ENCODE assay signal across 24 cellular contexts in the genomic region with DNA sequence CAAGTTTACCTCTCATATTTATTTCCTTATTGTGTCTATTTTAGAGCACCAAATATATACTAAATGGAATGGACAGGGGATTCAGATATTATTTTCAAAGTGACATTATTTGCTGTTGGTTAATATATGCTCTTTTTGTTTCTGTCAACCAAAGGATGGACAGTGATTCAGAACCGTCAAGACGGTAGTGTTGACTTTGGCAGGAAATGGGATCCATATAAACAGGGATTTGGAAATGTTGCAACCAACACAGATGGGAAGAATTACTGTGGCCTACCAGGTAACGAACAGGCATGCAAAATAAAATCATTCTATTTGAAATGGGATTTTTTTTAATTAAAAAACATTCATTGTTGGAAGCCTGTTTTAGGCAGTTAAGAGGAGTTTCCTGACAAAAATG. TPM values are rescaled to one million over a fixed set of nuclear protein-coding genes. Genes with fewer than 3 reads are reported as not detected.
"Had no signal": no experiment of that assay in that cellular context is flagged by ENCODE, and none has a peak within 500 bp of the region (broad histone marks: within the 10 kb centered on the region; RNA-seq: fewer than 3 reads in every experiment).

No MANE protein-coding gene starts in this region.

- H3K4me2 ChIP-seq: hepatocyte had no signal

- H2AFZ ChIP-seq: hepatocyte had no signal

- H3K4me1 Mint-ChIP-seq: mesothelial cell of epicardium had no signal

- H3K4me3 ChIP-seq: hepatocyte, lung, pancreas, spleen, tibial artery had no signal

- H3K4me1 ChIP-seq: pancreas, spleen, tibial artery had no signal

- DNase-seq: activated CD4-positive, alpha-beta T cell treated with anti-CD3 and anti-CD28 coated beads, Interleukin-2, amount 50 U/mL, for 48 hours; activated gamma-delta T cell treated with Interleukin-2 at 50 U/mL for 16 hours; activated T-cell treated with anti-CD3 and anti-CD28 coated beads for 4 hours; caudate nucleus; foreskin keratinocyte; left cardiac atrium; pancreas; spleen; stimulated activated naive CD8-positive, alpha-beta T cell treated with anti-CD3 and anti-CD28 coated beads, Interleukin-15, Interleukin-2, amounts not matched to agents 100 U/mL and 50 U/mL, for 24 hours; substantia nigra; tibial artery had no signal

- ATAC-seq: activated naive CD4-positive, alpha-beta T cell treated with anti-CD3 and anti-CD28 coated beads, Interleukin-2, amount 50 U/mL, for 72 hours; foreskin keratinocyte; left cardiac atrium; natural killer cell treated with Interleukin-12 subunit alpha and Interleukin-12 subunit beta and Interleukin-15 and Interleukin-18, amount 100 ng/mL, for 72 hours; pancreas; sciatic nerve; stimulated activated naive CD8-positive, alpha-beta T cell treated with anti-CD3 and anti-CD28 coated beads, Interleukin-15, Interleukin-2, amounts not matched to agents 100 U/mL and 50 U/mL, for 24 hours had no signal

- H3K27ac ChIP-seq: epithelial cell of prostate, foreskin keratinocyte, hepatocyte, neutrophil, pancreas, spleen, tibial artery had no signal

- H3K27ac Mint-ChIP-seq: activated naive CD4-positive, alpha-beta T cell treated with anti-CD3 and anti-CD28 coated beads, Interleukin-2, amount 50 U/mL, for 72 hours; activated T-helper 1 cell treated with anti-CD3 and anti-CD28 coated beads, Interleukin-12 subunit alpha, Interleukin-12 subunit beta, Interleukin-2, Interleukin-4 antibody, amounts not matched to agents 30 ng/mL and 10 ng/mL and 1 ng/mL, durations not matched to agents 14 hours and 24 hours and 36 hours; mesothelial cell of epicardium; natural killer cell treated with Interleukin-12 subunit alpha and Interleukin-12 subunit beta and Interleukin-15 and Interleukin-18, amount 100 ng/mL, for 72 hours; T-helper 2 cell treated with Interferon-gamma antibody and Interleukin-4, amounts not matched to agents 5 μg/mL and 100 μg/mL, for 36 hours had no signal

- H3K9me3 Mint-ChIP-seq: activated naive CD4-positive, alpha-beta T cell treated with anti-CD3 and anti-CD28 coated beads, Interleukin-2, amount 50 U/mL, for 72 hours; activated T-helper 1 cell treated with anti-CD3 and anti-CD28 coated beads, Interleukin-12 subunit alpha, Interleukin-12 subunit beta, Interleukin-2, Interleukin-4 antibody, amounts not matched to agents 30 ng/mL and 10 ng/mL and 1 ng/mL, durations not matched to agents 14 hours and 24 hours and 36 hours; mesothelial cell of epicardium; natural killer cell treated with Interleukin-12 subunit alpha and Interleukin-12 subunit beta and Interleukin-15 and Interleukin-18, amount 100 ng/mL, for 72 hours; T-helper 2 cell treated with Interferon-gamma antibody and Interleukin-4, amounts not matched to agents 5 μg/mL and 100 μg/mL, for 36 hours had no signal

- H3K9me3 ChIP-seq: neutrophil, pancreas, spleen, tibial artery had no signal

- H3K36me3 ChIP-seq: neutrophil, pancreas, spleen, tibial artery had no signal

- H3K4me3 Mint-ChIP-seq: activated T-helper 1 cell treated with anti-CD3 and anti-CD28 coated beads, Interleukin-12 subunit alpha, Interleukin-12 subunit beta, Interleukin-2, Interleukin-4 antibody, amounts not matched to agents 30 ng/mL and 10 ng/mL and 1 ng/mL, durations not matched to agents 14 hours and 24 hours and 36 hours; mesothelial cell of epicardium; natural killer cell treated with Interleukin-12 subunit alpha and Interleukin-12 subunit beta and Interleukin-15 and Interleukin-18, amount 100 ng/mL, for 72 hours; T-helper 2 cell treated with Interferon-gamma antibody and Interleukin-4, amounts not matched to agents 5 μg/mL and 100 μg/mL, for 36 hours had no signal

- H3K36me3 Mint-ChIP-seq: activated naive CD4-positive, alpha-beta T cell treated with anti-CD3 and anti-CD28 coated beads, Interleukin-2, amount 50 U/mL, for 72 hours; mesothelial cell of epicardium; natural killer cell treated with Interleukin-12 subunit alpha and Interleukin-12 subunit beta and Interleukin-15 and Interleukin-18, amount 100 ng/mL, for 72 hours had no signal

- H3K27me3 ChIP-seq: foreskin keratinocyte, hepatocyte, neutrophil, pancreas, spleen, tibial artery had no signal

RNA-seq across cellular contexts. Expression of a gene that starts 6.2 kb away (rescaled TPM):
- total RNA-seq: activated naive CD4-positive, alpha-beta T cell treated with anti-CD3 and anti-CD28 coated beads, Interleukin-2, amount 50 U/mL, for 72 hours; activated T-helper 1 cell treated with anti-CD3 and anti-CD28 coated beads, Interleukin-12 subunit alpha, Interleukin-12 subunit beta, Interleukin-2, Interleukin-4 antibody, amounts not matched to agents 30 ng/mL and 10 ng/mL and 1 ng/mL, durations not matched to agents 14 hours and 24 hours and 36 hours; dermis microvascular lymphatic vessel endothelial cell; foreskin keratinocyte; natural killer cell treated with Interleukin-12 subunit alpha and Interleukin-12 subunit beta and Interleukin-15 and Interleukin-18, amount 100 ng/mL, for 72 hours; pulmonary artery endothelial cell; sciatic nerve; urinary bladder had no signal
- polyA plus RNA-seq: foreskin keratinocyte had no signal

RNA-seq across cellular contexts. Expression of a gene that starts 21.5 kb away (rescaled TPM):
- total RNA-seq: activated naive CD4-positive, alpha-beta T cell treated with anti-CD3 and anti-CD28 coated beads, Interleukin-2, amount 50 U/mL, for 72 hours; activated T-helper 1 cell treated with anti-CD3 and anti-CD28 coated beads, Interleukin-12 subunit alpha, Interleukin-12 subunit beta, Interleukin-2, Interleukin-4 antibody, amounts not matched to agents 30 ng/mL and 10 ng/mL and 1 ng/mL, durations not matched to agents 14 hours and 24 hours and 36 hours; dermis microvascular lymphatic vessel endothelial cell; foreskin keratinocyte; mesothelial cell of epicardium; natural killer cell treated with Interleukin-12 subunit alpha and Interleukin-12 subunit beta and Interleukin-15 and Interleukin-18, amount 100 ng/mL, for 72 hours; pulmonary artery endothelial cell; sciatic nerve; urinary bladder had no signal
- polyA plus RNA-seq: foreskin keratinocyte had no signal

RNA-seq across cellular contexts. Expression of a gene that starts 43.4 kb away (rescaled TPM):
- total RNA-seq: activated naive CD4-positive, alpha-beta T cell treated with anti-CD3 and anti-CD28 coated beads, Interleukin-2, amount 50 U/mL, for 72 hours; activated T-helper 1 cell treated with anti-CD3 and anti-CD28 coated beads, Interleukin-12 subunit alpha, Interleukin-12 subunit beta, Interleukin-2, Interleukin-4 antibody, amounts not matched to agents 30 ng/mL and 10 ng/mL and 1 ng/mL, durations not matched to agents 14 hours and 24 hours and 36 hours; dermis microvascular lymphatic vessel endothelial cell; foreskin keratinocyte; natural killer cell treated with Interleukin-12 subunit alpha and Interleukin-12 subunit beta and Interleukin-15 and Interleukin-18, amount 100 ng/mL, for 72 hours; pulmonary artery endothelial cell; sciatic nerve; urinary bladder had no signal
- polyA plus RNA-seq: foreskin keratinocyte had no signal
